ENCODE assay signal across 1 cellular context in genomic region chr9:133978226-133979123, GRCh38.
TF ChIP-seq lines count a peak whose summit lies in the region.

No MANE protein-coding gene starts in this region.

TF ChIP-seq in HepG2, 621 proteins besides CTCF, POLR2A, EP300 and RAD21 (continued from another document and continues in another):
- TF ChIP-seq BATF2 (CRISPR knock-in tag; IDR thresholded peaks at IDR 0.05), result no peak
- TF ChIP-seq KMT2A (CRISPR knock-in tag; IDR thresholded peaks at IDR 0.05), result no peak; the same call in 1 of the 2 replicates
- TF ChIP-seq ZGPAT (CRISPR knock-in tag; IDR thresholded peaks at IDR 0.05), result peak; percentile 65; the same call in 1 of the 2 replicates
- TF ChIP-seq ZNF724P (CRISPR knock-in tag; IDR thresholded peaks at IDR 0.05; ENCODE audit: borderline replicate concordance), result 0 out of 2 replicates have a peak, but pooled peaks have one; percentile 35
- TF ChIP-seq ZNF792 (CRISPR knock-in tag; IDR thresholded peaks at IDR 0.05), result peak; percentile 43; the same call in 1 of the 2 replicates
- TF ChIP-seq DNMT3B (CRISPR knock-in tag; conservative IDR thresholded peaks at IDR 0.05), result no peak
- no peak for TF ChIP-seq ZBTB1 (CRISPR knock-in tag; IDR thresholded peaks at IDR 0.05; ENCODE audit: borderline replicate concordance)
- TF ChIP-seq ZKSCAN1 (IDR thresholded peaks at IDR 0.05; ENCODE audit: low read length), result no peak
- TF ChIP-seq ZNF672 (CRISPR knock-in tag; IDR thresholded peaks at IDR 0.05), result no peak
- TF ChIP-seq GLMP (CRISPR knock-in tag; IDR thresholded peaks at IDR 0.05; ENCODE audit: borderline replicate concordance), result no peak
- TF ChIP-seq FOXP1 (IDR thresholded peaks at IDR 0.05), result no peak
- peak; percentile 71 for TF ChIP-seq FOXP1 (CRISPR knock-in tag; IDR thresholded peaks at IDR 0.05)
- TF ChIP-seq DRAP1 (CRISPR knock-in tag; IDR thresholded peaks at IDR 0.05), result peak; percentile 36; the same call in 1 of the 2 replicates
- TF ChIP-seq STAG1 (CRISPR knock-in tag; IDR thresholded peaks at IDR 0.05), result peak; percentile 30; the same call in 1 of the 2 replicates
- no peak for TF ChIP-seq TCF12 (IDR thresholded peaks at IDR 0.05)
- 0 out of 2 replicates have a peak, but pooled peaks have one; percentile 22 for TF ChIP-seq TCF12 (CRISPR knock-in tag; IDR thresholded peaks at IDR 0.05)
- no peak for TF ChIP-seq KDM5A (IDR thresholded peaks at IDR 0.05; ENCODE audit: borderline replicate concordance, low read length)
- TF ChIP-seq FOXM1 (CRISPR knock-in tag; IDR thresholded peaks at IDR 0.05), result no peak
- TF ChIP-seq MYNN (CRISPR knock-in tag; IDR thresholded peaks at IDR 0.05; ENCODE audit: low read depth), result no peak
- peak; percentile 78 for TF ChIP-seq KDM6A (CRISPR knock-in tag; IDR thresholded peaks at IDR 0.05; ENCODE audit: low read depth)
- TF ChIP-seq ZNF674 (CRISPR knock-in tag; IDR thresholded peaks at IDR 0.05; ENCODE audit: low read depth), result no peak
- no peak for TF ChIP-seq ZNF260 (CRISPR knock-in tag; IDR thresholded peaks at IDR 0.05; ENCODE audit: borderline replicate concordance, low read depth)
- TF ChIP-seq DMTF1 (CRISPR knock-in tag; IDR thresholded peaks at IDR 0.05), result no peak
- no peak for TF ChIP-seq THYN1 (CRISPR knock-in tag; IDR thresholded peaks at IDR 0.05; ENCODE audit: borderline replicate concordance, low read depth)
- no peak for TF ChIP-seq EED (CRISPR knock-in tag; IDR thresholded peaks at IDR 0.05)
- no peak for TF ChIP-seq EHMT2 (IDR thresholded peaks at IDR 0.05; ENCODE audit: borderline replicate concordance, low read depth, low read length)
- no peak for TF ChIP-seq ZNF761 (CRISPR knock-in tag; conservative IDR thresholded peaks at IDR 0.05)
- no peak for TF ChIP-seq AKNA (CRISPR knock-in tag; IDR thresholded peaks at IDR 0.05; ENCODE audit: borderline replicate concordance)
- TF ChIP-seq ZNF317 (CRISPR knock-in tag; IDR thresholded peaks at IDR 0.05), result no peak
- TF ChIP-seq ELK4 (CRISPR knock-in tag; IDR thresholded peaks at IDR 0.05; ENCODE audit: borderline replicate concordance), result no peak
- no peak for TF ChIP-seq BCL3 (CRISPR knock-in tag; IDR thresholded peaks at IDR 0.05)
- no peak for TF ChIP-seq MLLT10 (CRISPR knock-in tag; IDR thresholded peaks at IDR 0.05)
- no peak for TF ChIP-seq WIZ (CRISPR knock-in tag; IDR thresholded peaks at IDR 0.05)
- no peak for TF ChIP-seq RBM22 (optimal IDR thresholded peaks at IDR 0.05; ENCODE audit: low read length)
- TF ChIP-seq SPEN (CRISPR knock-in tag; IDR thresholded peaks at IDR 0.05; ENCODE audit: low read depth), result no peak; the same call in 1 of the 2 replicates
- TF ChIP-seq ELF4 (CRISPR knock-in tag; IDR thresholded peaks at IDR 0.05; ENCODE audit: borderline replicate concordance), result no peak
- TF ChIP-seq ZNF770 (CRISPR knock-in tag; IDR thresholded peaks at IDR 0.05), result no peak
- TF ChIP-seq ZNF768 (CRISPR knock-in tag; IDR thresholded peaks at IDR 0.05), result no peak
- peak; percentile 55 for TF ChIP-seq GMEB1 (CRISPR knock-in tag; IDR thresholded peaks at IDR 0.05; ENCODE audit: borderline replicate concordance)
- TF ChIP-seq SOX6 (IDR thresholded peaks at IDR 0.05), result no peak
- peak; percentile 84 for TF ChIP-seq SOX6 (CRISPR knock-in tag; IDR thresholded peaks at IDR 0.05)
- TF ChIP-seq TBX3 (IDR thresholded peaks at IDR 0.05; ENCODE audit: borderline replicate concordance), result no peak
- no peak; the same call in 1 of the 2 replicates for TF ChIP-seq ZNF580 (CRISPR knock-in tag; IDR thresholded peaks at IDR 0.05; ENCODE audit: borderline replicate concordance, low read depth)
- TF ChIP-seq ZFP62 (CRISPR knock-in tag; IDR thresholded peaks at IDR 0.05), result no peak
- TF ChIP-seq ZNF121 (CRISPR knock-in tag; IDR thresholded peaks at IDR 0.05), result peak; percentile 99
- TF ChIP-seq SP2 (CRISPR knock-in tag; IDR thresholded peaks at IDR 0.05), result no peak
- no peak for TF ChIP-seq PHB2 (IDR thresholded peaks at IDR 0.05; ENCODE audit: partially characterized antibody)
- peak; percentile 4; the same call in 1 of the 2 replicates for TF ChIP-seq ZNF891 (CRISPR knock-in tag; IDR thresholded peaks at IDR 0.05)
- no peak for TF ChIP-seq SP1 (IDR thresholded peaks at IDR 0.05)
- no peak for TF ChIP-seq SP1 (CRISPR knock-in tag; IDR thresholded peaks at IDR 0.05)
- no peak for TF ChIP-seq TSC22D2 (CRISPR knock-in tag; IDR thresholded peaks at IDR 0.05; ENCODE audit: borderline replicate concordance)
